1 cellular context compared by ENCODE assay signal in genomic region chr4:88953400-88953799, GRCh38.
A peak's percentile ranks its signal among the peaks of the same experiment; 100 is the strongest.
TF ChIP-seq lines count a peak whose summit lies in the region.

No MANE protein-coding gene starts in this region.

TF ChIP-seq in GM12878, 131 proteins besides CTCF, POLR2A, EP300 and RAD21 (continued from another document):
- TF ChIP-seq WRNIP1 (IDR thresholded peaks at IDR 0.05; ENCODE audit: borderline replicate concordance, low read depth, low read length), result no peak
- no peak for TF ChIP-seq ZZZ3 (IDR thresholded peaks at IDR 0.05; ENCODE audit: control insufficient read depth, insufficient read length, low read depth)
- no peak for TF ChIP-seq JUND (IDR thresholded peaks at IDR 0.05; ENCODE audit: low read depth, low read length)
- no peak for TF ChIP-seq USF2 (IDR thresholded peaks at IDR 0.05; ENCODE audit: borderline replicate concordance, low read depth, low read length)
- peak; percentile 86 for TF ChIP-seq MTA2 (IDR thresholded peaks at IDR 0.05; ENCODE audit: low read depth)
- no peak for TF ChIP-seq SUPT20H (IDR thresholded peaks at IDR 0.05; ENCODE audit: borderline replicate concordance, control insufficient read depth, low read depth, low read length)
